Comparison of ENCODE assay signal across 8 cellular contexts in genomic region chr22:38262051-38262795, GRCh38. TPM values are rescaled to one million over a fixed set of nuclear protein-coding genes. Genes with fewer than 3 reads are reported as not detected.
A peak's percentile ranks its signal among the peaks of the same experiment; 100 is the strongest.
DNase-seq lines count a peak whose midpoint lies in the region; ATAC-seq and TF ChIP-seq lines count a peak whose summit lies in the region.

No MANE protein-coding gene starts in this region.

- no peaks in the 10 kb centered on the region for H3K27me3 ChIP-seq in CD8-positive, alpha-beta T cell (ENCODE audit: insufficient read depth, low read length)
- H3K27me3 ChIP-seq in KMS-11 (ENCODE audit: insufficient read depth, low read depth) = no peaks in the 10 kb centered on the region

- H3K4me3 ChIP-seq in CD8-positive, alpha-beta T cell (ENCODE audit: low read depth, low read length) = no peak overlapping the region
- no peak overlapping the region for H3K4me3 ChIP-seq in KMS-11 (IDR thresholded peaks at IDR 0.05; ENCODE audit: insufficient read depth, low read depth, low read length)
- H3K4me3 ChIP-seq in fibroblast of the aortic adventitia (ENCODE audit: low read depth, low read length) = no peak overlapping the region

- H3K4me1 ChIP-seq in CD8-positive, alpha-beta T cell (ENCODE audit: insufficient read depth, low read length) = peaks cover 20% of the 10 kb centered on the region
- H3K4me1 ChIP-seq in KMS-11 (ENCODE audit: low read depth, poor library complexity, severe bottlenecking) = peaks cover 41% of the 10 kb centered on the region

- DNase-seq in CD8-positive, alpha-beta T cell = peak in 4 of 7 experiments; percentile 42 to 61 (median 44)
- peak; percentile 33 for DNase-seq in activated T-cell treated with anti-CD3 and anti-CD28 coated beads for 48 hours (ENCODE audit: low read depth)
- DNase-seq in fibroblast of the aortic adventitia (ENCODE audit: low read depth) = no peak
- no peak for DNase-seq in osteocyte (ENCODE audit: extremely low spot score, unreplicated experiment)
- DNase-seq in NCI-H2196 (lab: John Stamatoyannopoulos, UW; ENCODE audit: unreplicated experiment) = no peak
- no peak for DNase-seq in GM19238 (ENCODE audit: insufficient read length, low spot score)

- H3K9ac ChIP-seq in KMS-11 = no peak overlapping the region

- no peak overlapping the region for H3K27ac ChIP-seq in CD8-positive, alpha-beta T cell (ENCODE audit: low read depth, low read length)
- no peak overlapping the region for H3K27ac ChIP-seq in KMS-11

- H3K4me1 Mint-ChIP-seq in CD8-positive, alpha-beta T cell (ENCODE audit: low read depth) = peaks cover 42% of the 10 kb centered on the region
- H3K4me1 Mint-ChIP-seq in osteocyte (ENCODE audit: unreplicated experiment) = peaks cover 37% of the 10 kb centered on the region

- POLR2A ChIA-PET in CD8-positive, alpha-beta T cell (lab: Charles Lee) = no interaction called here

- no peaks in the 10 kb centered on the region for H3K36me3 ChIP-seq in CD8-positive, alpha-beta T cell (ENCODE audit: insufficient read depth, low read length)
- no peaks in the 10 kb centered on the region for H3K36me3 ChIP-seq in KMS-11 (ENCODE audit: insufficient read depth)

- H3K27me3 Mint-ChIP-seq in CD8-positive, alpha-beta T cell (ENCODE audit: low read depth) = no peaks in the 10 kb centered on the region
- no peaks in the 10 kb centered on the region for H3K27me3 Mint-ChIP-seq in osteocyte (ENCODE audit: unreplicated experiment)

- H2AFZ ChIP-seq in KMS-11 (ENCODE audit: low read depth) = no peak overlapping the region

- H3K4me3 Mint-ChIP-seq in CD8-positive, alpha-beta T cell = no peak overlapping the region
- H3K4me3 Mint-ChIP-seq in osteocyte (ENCODE audit: unreplicated experiment) = no peak overlapping the region

- H3K9me3 Mint-ChIP-seq in CD8-positive, alpha-beta T cell = no peaks in the 10 kb centered on the region
- no peaks in the 10 kb centered on the region for H3K9me3 Mint-ChIP-seq in osteocyte (ENCODE audit: unreplicated experiment)

- no peak for ATAC-seq in CD8-positive, alpha-beta T cell
- no peak for ATAC-seq in HG03354 (IDR thresholded peaks at IDR 0.05; ENCODE audit: poor library complexity, severe bottlenecking, unreplicated experiment)

- peak; percentile 38 for TF ChIP-seq CTCF in CD8-positive, alpha-beta T cell (IDR thresholded peaks at IDR 0.05)
- peak; percentile 39; the same call in 1 of the 2 replicates for TF ChIP-seq CTCF in KMS-11 (conservative IDR thresholded peaks at IDR 0.05; ENCODE audit: low read depth, low read length)
- peak; percentile 46 for TF ChIP-seq CTCF in fibroblast of the aortic adventitia (IDR thresholded peaks at IDR 0.05; ENCODE audit: insufficient read depth, low read length)
- TF ChIP-seq CTCF in osteocyte (IDR thresholded peaks at IDR 0.05) = peak; percentile 25

- intact Hi-C loops in CD8-positive, alpha-beta T cell (cut with DNase I, micrococcal nuclease) = loop anchor here (1.0 kb wide), 1 partner anchor 91 kb away; no protein-coding TSS in a partner anchor

- CTCF ChIA-PET in CD8-positive, alpha-beta T cell (lab: Charles Lee) = interaction anchor here (0.8 to 1.2 kb wide), 2 partner anchors 90 to 92 kb away, joined by 3 to 4 read pairs; no protein-coding TSS in a partner anchor

- no peak overlapping the region for H3K27ac Mint-ChIP-seq in CD8-positive, alpha-beta T cell
- peak overlapping the region; percentile 38 for H3K27ac Mint-ChIP-seq in osteocyte (ENCODE audit: unreplicated experiment)

- H4K20me1 ChIP-seq in KMS-11 (ENCODE audit: insufficient read depth) = no peaks in the 10 kb centered on the region

- H3K79me2 ChIP-seq in KMS-11 (ENCODE audit: insufficient read depth, low read depth) = peaks cover 16% of the 10 kb centered on the region; the same call in 1 of the 2 replicates

- H3K4me2 ChIP-seq in KMS-11 = no peak overlapping the region

- H3K36me3 Mint-ChIP-seq in CD8-positive, alpha-beta T cell = peaks cover 15% of the 10 kb centered on the region
- peaks cover 11% of the 10 kb centered on the region for H3K36me3 Mint-ChIP-seq in osteocyte (ENCODE audit: unreplicated experiment)

- no peaks in the 10 kb centered on the region for H3K9me3 ChIP-seq in CD8-positive, alpha-beta T cell (ENCODE audit: low read length)

RNA-seq across cellular contexts. Expression of gene TMEM184B, which starts 10.6 kb away (rescaled TPM):
- 10 to 100 TPM; 53.0 TPM for total RNA-seq in CD8-positive, alpha-beta T cell
- total RNA-seq in fibroblast of the aortic adventitia (ENCODE audit: low replicate concordance) (20.2 and 46.0 TPM in 2 replicates), osteocyte (88.0 and 90.5 TPM in 2 replicates)

RNA-seq across cellular contexts. Expression of gene CSNK1E, which starts 55.0 kb away (rescaled TPM):
- 100 to 1,000 TPM; 172 to 178 TPM for total RNA-seq in CD8-positive, alpha-beta T cell
- total RNA-seq in fibroblast of the aortic adventitia (ENCODE audit: low replicate concordance) (31.5 and 94.7 TPM in 2 replicates), osteocyte (175 and 176 TPM in 2 replicates)

Comparison
In these comparisons a context has a peak if more than half of its experiments do, and no peak if none do; other contexts are left out.
1. DNase-seq: peak in CD8-positive, alpha-beta T cell (4 of 7) and activated T-cell treated with anti-CD3 and anti-CD28 coated beads for 48 hours (single experiment); none in fibroblast of the aortic adventitia (single experiment), osteocyte (single experiment), NCI-H2196 (single experiment) and GM19238 (single experiment).
2. Peak in every context shown above with its lines, with median percentiles within 50 percentile points of each other: CTCF ChIP-seq.